2 cellular contexts compared by ENCODE assay signal in the genomic region with DNA sequence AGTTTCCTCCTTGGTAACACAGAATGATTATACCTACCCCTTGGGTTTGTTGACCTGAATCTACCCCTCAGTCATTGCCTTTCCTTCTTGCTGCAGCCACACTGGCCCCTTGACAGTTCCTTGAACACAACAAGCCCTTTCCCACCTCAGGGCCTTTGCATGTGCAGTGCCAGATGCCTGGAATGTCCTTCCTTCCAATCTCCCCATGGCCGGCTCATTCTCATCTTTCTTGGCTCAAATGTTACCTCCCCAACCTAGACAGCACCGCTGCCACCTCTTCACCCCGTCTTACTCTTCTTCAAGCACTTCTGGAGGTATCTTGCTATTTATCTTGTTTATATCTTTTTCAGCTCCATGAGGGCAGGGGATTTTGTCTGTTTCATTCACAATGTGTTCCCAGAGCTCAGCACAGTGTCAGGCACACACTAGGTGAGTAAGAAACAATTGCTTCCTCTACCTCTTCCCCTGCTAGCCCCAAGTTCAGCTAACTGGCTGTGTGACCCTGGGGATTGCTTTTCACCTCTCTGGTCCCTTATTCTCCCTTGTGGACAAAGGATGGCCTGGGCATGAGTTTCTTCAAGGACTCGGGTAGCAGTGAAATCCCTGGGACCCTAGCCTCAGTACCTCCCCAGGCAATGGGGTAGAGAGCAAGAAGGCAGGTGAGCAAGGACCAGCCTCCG.
TF ChIP-seq lines count a peak whose summit lies in the region.

No MANE protein-coding gene starts in this region.

TF ChIP-seq in SK-N-SH, 30 proteins besides CTCF, POLR2A, EP300 and RAD21 (continued from another document):
- TF ChIP-seq, protein P1, sequence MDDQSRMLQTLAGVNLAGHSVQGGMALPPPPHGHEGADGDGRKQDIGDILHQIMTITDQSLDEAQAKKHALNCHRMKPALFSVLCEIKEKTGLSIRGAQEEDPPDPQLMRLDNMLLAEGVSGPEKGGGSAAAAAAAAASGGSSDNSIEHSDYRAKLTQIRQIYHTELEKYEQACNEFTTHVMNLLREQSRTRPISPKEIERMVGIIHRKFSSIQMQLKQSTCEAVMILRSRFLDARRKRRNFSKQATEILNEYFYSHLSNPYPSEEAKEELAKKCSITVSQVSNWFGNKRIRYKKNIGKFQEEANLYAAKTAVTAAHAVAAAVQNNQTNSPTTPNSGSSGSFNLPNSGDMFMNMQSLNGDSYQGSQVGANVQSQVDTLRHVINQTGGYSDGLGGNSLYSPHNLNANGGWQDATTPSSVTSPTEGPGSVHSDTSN (IDR thresholded peaks at IDR 0.05), result no peak
TF ChIP-seq in SK-N-SH: peak in this region for 0.

TF ChIP-seq in SK-N-SH treated with all-trans-retinoic acid at 6 μM for 48 hours, 23 proteins besides CTCF, POLR2A, EP300 and RAD21 (continued from another document):
- TF ChIP-seq CSRNP3 (CRISPR knock-in tag; IDR thresholded peaks at IDR 0.05), result no peak
- TF ChIP-seq POU6F1 (CRISPR knock-in tag; IDR thresholded peaks at IDR 0.05; ENCODE audit: borderline replicate concordance, low read depth), result no peak
- no peak for TF ChIP-seq ESRRG (CRISPR knock-in tag; IDR thresholded peaks at IDR 0.05)
- TF ChIP-seq GLIS3 (CRISPR knock-in tag; IDR thresholded peaks at IDR 0.05), result no peak
- no peak for TF ChIP-seq CSDC2 (CRISPR knock-in tag; IDR thresholded peaks at IDR 0.05)
- TF ChIP-seq ZNF70 (CRISPR knock-in tag; IDR thresholded peaks at IDR 0.05), result no peak
- TF ChIP-seq PATZ1 (CRISPR knock-in tag; IDR thresholded peaks at IDR 0.05; ENCODE audit: borderline replicate concordance), result no peak
- TF ChIP-seq SNAI2 (CRISPR knock-in tag; IDR thresholded peaks at IDR 0.05), result no peak
TF ChIP-seq in SK-N-SH treated with all-trans-retinoic acid at 6 μM for 48 hours: peak in this region for 0.
